15 cellular contexts compared by ENCODE assay signal in the genomic region with DNA sequence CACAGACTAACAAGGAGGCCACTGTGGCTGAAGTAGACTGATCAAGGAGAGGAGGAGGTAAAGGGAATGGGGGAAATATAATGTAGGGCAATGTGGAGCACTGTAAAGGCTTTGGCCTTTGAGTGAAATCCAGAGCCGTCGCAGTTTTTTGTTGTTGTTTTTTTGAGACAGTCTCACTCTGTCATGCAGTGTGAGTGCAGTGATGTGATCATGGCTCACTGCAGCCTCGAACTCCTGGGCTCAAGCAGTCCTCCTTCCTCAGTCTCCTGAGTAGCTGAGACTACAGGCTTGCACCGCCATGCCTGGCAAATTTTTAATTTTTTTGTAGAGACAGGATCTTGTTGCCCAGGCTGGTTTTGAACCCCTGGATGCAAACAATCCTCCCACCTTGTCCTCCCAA. TPM values are rescaled to one million over a fixed set of nuclear protein-coding genes. Genes with fewer than 3 reads are reported as not detected.
DNase-seq lines count a peak whose midpoint lies in the region; ATAC-seq, FAIRE-seq and TF ChIP-seq lines count a peak whose summit lies in the region.
"Had no signal": no experiment of that assay in that cellular context is flagged by ENCODE, and none has a peak within 500 bp of the region (broad histone marks: within the 10 kb centered on the region; RNA-seq: fewer than 3 reads in every experiment).

No MANE protein-coding gene starts in this region.

- H3K4me3 Mint-ChIP-seq in activated naive CD4-positive, alpha-beta T cell treated with anti-CD3 and anti-CD28 coated beads, Interleukin-2, amount 50 U/mL, for 24 hours, result no peak overlapping the region
- H3K4me3 Mint-ChIP-seq in astrocyte (ENCODE audit: unreplicated experiment) (no peak overlapping the region), mesothelial cell of epicardium (no peak overlapping the region)

- no peak for DNase-seq in activated naive CD4-positive, alpha-beta T cell (lab: John Stamatoyannopoulos, UW)
- DNase-seq in astrocyte (ENCODE audit: low read depth), result no peak
- no peak for DNase-seq in mesothelial cell of epicardium (ENCODE audit: low spot score in 2 of 2, unreplicated experiment in 2 of 2)
- no peak for DNase-seq in GM13976 (ENCODE audit: low spot score)
- DNase-seq: activated CD8-positive, alpha-beta memory T cell treated with anti-CD3 and anti-CD28 coated beads for 24 hours; aorta; DMS153; effector memory CD4-positive, alpha-beta T cell; NCI-H1105; NCI-H446 had no signal

- no peak overlapping the region for H2AFZ ChIP-seq in astrocyte (ENCODE audit: low read depth, low read length)

- H3K79me2 ChIP-seq in astrocyte (ENCODE audit: insufficient read depth, low read length), result peaks cover 98% of the 10 kb centered on the region

- H3K27ac ChIP-seq in astrocyte (ENCODE audit: low read depth, low read length), result peak overlapping the region; percentile 80
- peak overlapping the region; percentile 40 for H3K27ac ChIP-seq in temporal lobe (ENCODE audit: low read depth, low read length)

- FAIRE-seq in astrocyte (lab: Jason Lieb, UNC), result no peak

- H3K4me3 ChIP-seq in astrocyte (ENCODE audit: insufficient read depth, low read depth, low read length), result no peak overlapping the region

- H3K4me1 Mint-ChIP-seq in activated naive CD4-positive, alpha-beta T cell treated with anti-CD3 and anti-CD28 coated beads, Interleukin-2, amount 50 U/mL, for 24 hours, result peaks cover 87% of the 10 kb centered on the region
- H3K4me1 Mint-ChIP-seq in astrocyte (ENCODE audit: low read depth, unreplicated experiment), result peaks cover 34% of the 10 kb centered on the region
- peaks cover 28% of the 10 kb centered on the region for H3K4me1 Mint-ChIP-seq in mesothelial cell of epicardium

- no peaks in the 10 kb centered on the region for H3K27me3 ChIP-seq in astrocyte (ENCODE audit: insufficient read depth, low read length)

- no peaks in the 10 kb centered on the region for H3K27me3 Mint-ChIP-seq in activated naive CD4-positive, alpha-beta T cell treated with anti-CD3 and anti-CD28 coated beads, Interleukin-2, amount 50 U/mL, for 24 hours
- H3K27me3 Mint-ChIP-seq in astrocyte (ENCODE audit: low read depth, unreplicated experiment), result no peaks in the 10 kb centered on the region
- no peaks in the 10 kb centered on the region for H3K27me3 Mint-ChIP-seq in mesothelial cell of epicardium (ENCODE audit: low read depth)

- H3K9ac ChIP-seq in astrocyte (ENCODE audit: low read length), result peak overlapping the region; percentile 54

- H3K9me3 ChIP-seq in astrocyte (ENCODE audit: insufficient read depth, low read depth, low read length), result no peaks in the 10 kb centered on the region

- peaks cover 87% of the 10 kb centered on the region for H4K20me1 ChIP-seq in astrocyte (ENCODE audit: insufficient read depth, low read length)

- ATAC-seq in GM19328 (IDR thresholded peaks at IDR 0.05; ENCODE audit: unreplicated experiment), result no peak
- ATAC-seq in HG02623 (IDR thresholded peaks at IDR 0.05; ENCODE audit: unreplicated experiment), result no peak

- H3K9me3 Mint-ChIP-seq in activated naive CD4-positive, alpha-beta T cell treated with anti-CD3 and anti-CD28 coated beads, Interleukin-2, amount 50 U/mL, for 24 hours, result no peaks in the 10 kb centered on the region
- no peaks in the 10 kb centered on the region for H3K9me3 Mint-ChIP-seq in astrocyte (ENCODE audit: unreplicated experiment)
- no peaks in the 10 kb centered on the region for H3K9me3 Mint-ChIP-seq in mesothelial cell of epicardium
- H3K9me3 Mint-ChIP-seq: T-helper 1 cell treated with Interleukin-12 subunit alpha and Interleukin-12 subunit beta and Interleukin-4 antibody, amounts not matched to agents 30 μg/mL and 1 μg/mL, for 36 hours had no signal

- peaks cover 8% of the 10 kb centered on the region for H3K36me3 Mint-ChIP-seq in activated naive CD4-positive, alpha-beta T cell treated with anti-CD3 and anti-CD28 coated beads, Interleukin-2, amount 50 U/mL, for 24 hours
- H3K36me3 Mint-ChIP-seq in astrocyte (ENCODE audit: low read depth, unreplicated experiment) (no peaks in the 10 kb centered on the region), mesothelial cell of epicardium (peaks cover 5% of the 10 kb centered on the region)

- TF ChIP-seq CTCF in astrocyte (IDR thresholded peaks at IDR 0.05; ENCODE audit: insufficient read depth, low read depth, low read length), result no peak
- TF ChIP-seq CTCF in mesothelial cell of epicardium (IDR thresholded peaks at IDR 0.05; ENCODE audit: unreplicated experiment), result no peak
- TF ChIP-seq CTCF in GM13976 (IDR thresholded peaks at IDR 0.05; ENCODE audit: borderline replicate concordance, control extremely low read depth, extremely low read depth, insufficient read depth, missing control alignments), result no peak

- H3K27ac Mint-ChIP-seq in activated naive CD4-positive, alpha-beta T cell treated with anti-CD3 and anti-CD28 coated beads, Interleukin-2, amount 50 U/mL, for 24 hours, result peak overlapping the region; percentile 20
- H3K27ac Mint-ChIP-seq in astrocyte (ENCODE audit: unreplicated experiment) (peak overlapping the region; percentile 73), mesothelial cell of epicardium (peak overlapping the region; percentile 26)

- in situ Hi-C loops in GM13976 (cut with MboI; ENCODE audit: low sequenced_read_pairs, unreplicated experiment), result no loop called here

- H3K4me2 ChIP-seq in astrocyte (ENCODE audit: low read length), result peak overlapping the region; percentile 68

- H3K36me3 ChIP-seq in astrocyte (ENCODE audit: insufficient read depth, low read length), result no peaks in the 10 kb centered on the region

- peaks cover 19% of the 10 kb centered on the region for H3K4me1 ChIP-seq in astrocyte (ENCODE audit: insufficient read depth, low read length)

RNA-seq across cellular contexts. Expression of a gene that starts 32.2 kb away (rescaled TPM):
- 98.5 and 99.3 TPM in 2 replicates for total RNA-seq in astrocyte
- total RNA-seq in mesothelial cell of epicardium, result 111 to 117 TPM (median 116 TPM) in 3 replicates
- 80.4 TPM for total RNA-seq in temporal lobe

RNA-seq across cellular contexts. Expression of a gene that starts 32.7 kb away (rescaled TPM):
- total RNA-seq in astrocyte (3.1 TPM in 2 replicates), mesothelial cell of epicardium (10.5 to 11.3 TPM (median 10.7 TPM) in 3 replicates), temporal lobe (3.9 TPM)

Comparison
In these comparisons a context has a peak if more than half of its experiments do, and no peak if none do; other contexts are left out.
1. H3K27ac Mint-ChIP-seq: peak in every context shown above with its lines; median percentile 73 in astrocyte; 26 in mesothelial cell of epicardium; 20 in activated naive CD4-positive, alpha-beta T cell treated with anti-CD3 and anti-CD28 coated beads, Interleukin-2, amount 50 U/mL, for 24 hours.